7 cellular contexts compared by ENCODE assay signal in genomic region chr19:1491114-1491848, GRCh38. TPM values are rescaled to one million over a fixed set of nuclear protein-coding genes. Genes with fewer than 3 reads are reported as not detected.
DNase-seq lines count a peak whose midpoint lies in the region; TF ChIP-seq lines count a peak whose summit lies in the region.

Gene REEP6 (plus strand): TSS chr19:1491181. CDS start chr19:1491270, 89 bp downstream.

- H3K9me3 Mint-ChIP-seq in HFFc6, result no peaks in the 10 kb centered on the region
- H3K9me3 Mint-ChIP-seq in activated T-helper 1 cell treated with anti-CD3 and anti-CD28 coated beads, Interleukin-12 subunit alpha, Interleukin-12 subunit beta, Interleukin-2, Interleukin-4 antibody, amounts not matched to agents 30 ng/mL and 10 ng/mL and 1 ng/mL, durations not matched to agents 14 hours and 24 hours and 36 hours, result no peaks in the 10 kb centered on the region

- intact Hi-C loops in activated T-helper 1 cell treated with anti-CD3 and anti-CD28 coated beads, Interleukin-12 subunit alpha, Interleukin-12 subunit beta, Interleukin-2, Interleukin-4 antibody, amounts not matched to agents 30 ng/mL and 10 ng/mL and 1 ng/mL, durations not matched to agents 14 hours and 24 hours and 36 hours (cut with micrococcal nuclease), result loop anchor here (2.0 to 5.0 kb wide), 5 partner anchors 20 to 371 kb away; partner anchors contain the start of genes DAZAP1, KLF16, MBD3 and TCF3
- intact Hi-C loops in stomach (cut with DNase I; ENCODE audit: low total_unique reads), result no loop called here

- H3K27ac Mint-ChIP-seq in HFFc6, result peak within 1 kb of the TSS; percentile 83
- H3K27ac Mint-ChIP-seq in activated T-helper 1 cell treated with anti-CD3 and anti-CD28 coated beads, Interleukin-12 subunit alpha, Interleukin-12 subunit beta, Interleukin-2, Interleukin-4 antibody, amounts not matched to agents 30 ng/mL and 10 ng/mL and 1 ng/mL, durations not matched to agents 14 hours and 24 hours and 36 hours, result peak within 1 kb of the TSS; percentile 74

- H3K36me3 ChIP-seq in stomach, result no peaks in the 10 kb centered on the region

- TF ChIP-seq POLR2A in stomach (IDR thresholded peaks at IDR 0.05), result no peak

- WGBS in stomach, 5 donors, result 2 to 12% (median 2%) methylated on average over 21 to 73 of the region's 73 CpGs

- H3K4me3 ChIP-seq in iPS-18c (ENCODE audit: insufficient read depth, low read depth, low read length) (peak within 1 kb of the TSS; percentile 85), stomach (peak within 1 kb of the TSS; percentile 53 to 75 (median 54))

- H3K4me1 Mint-ChIP-seq in HFFc6 (ENCODE audit: low read depth), result no peaks in the 10 kb centered on the region; the same call in 1 of the 2 replicates
- peaks cover 11% of the 10 kb centered on the region for H3K4me1 Mint-ChIP-seq in activated T-helper 1 cell treated with anti-CD3 and anti-CD28 coated beads, Interleukin-12 subunit alpha, Interleukin-12 subunit beta, Interleukin-2, Interleukin-4 antibody, amounts not matched to agents 30 ng/mL and 10 ng/mL and 1 ng/mL, durations not matched to agents 14 hours and 24 hours and 36 hours (ENCODE audit: low read depth)

- H3K4me1 ChIP-seq in stomach, result peaks cover 18 to 28% (median 26%) of the 10 kb centered on the region in 4 donors

- TF ChIP-seq CTCF in HFFc6 (IDR thresholded peaks at IDR 0.05) (no peak), stomach (IDR thresholded peaks at IDR 0.05) (no peak)

- peaks cover 0 to 40% (median 6%) of the 10 kb centered on the region in 3 donors for H3K27me3 ChIP-seq in stomach

- H3K27ac ChIP-seq in stomach, result peak within 1 kb of the TSS; percentile 74 to 89 (median 79)

- H3K9me3 ChIP-seq in iPS-18c (ENCODE audit: control insufficient read depth, insufficient read depth, low read length) (no peaks in the 10 kb centered on the region), stomach (no peaks in the 10 kb centered on the region)

- H3K4me3 Mint-ChIP-seq in HFFc6, result peak within 1 kb of the TSS; percentile 89
- peak within 1 kb of the TSS; percentile 82 for H3K4me3 Mint-ChIP-seq in activated T-helper 1 cell treated with anti-CD3 and anti-CD28 coated beads, Interleukin-12 subunit alpha, Interleukin-12 subunit beta, Interleukin-2, Interleukin-4 antibody, amounts not matched to agents 30 ng/mL and 10 ng/mL and 1 ng/mL, durations not matched to agents 14 hours and 24 hours and 36 hours

- no peak for TF ChIP-seq EP300 in stomach (IDR thresholded peaks at IDR 0.05)

- H3K36me3 Mint-ChIP-seq in HFFc6 (ENCODE audit: low read depth), result no peaks in the 10 kb centered on the region
- H3K36me3 Mint-ChIP-seq in activated T-helper 1 cell treated with anti-CD3 and anti-CD28 coated beads, Interleukin-12 subunit alpha, Interleukin-12 subunit beta, Interleukin-2, Interleukin-4 antibody, amounts not matched to agents 30 ng/mL and 10 ng/mL and 1 ng/mL, durations not matched to agents 14 hours and 24 hours and 36 hours (ENCODE audit: low read depth), result no peaks in the 10 kb centered on the region

- peaks cover 7% of the 10 kb centered on the region for H3K27me3 Mint-ChIP-seq in HFFc6 (ENCODE audit: insufficient read depth)
- H3K27me3 Mint-ChIP-seq in activated T-helper 1 cell treated with anti-CD3 and anti-CD28 coated beads, Interleukin-12 subunit alpha, Interleukin-12 subunit beta, Interleukin-2, Interleukin-4 antibody, amounts not matched to agents 30 ng/mL and 10 ng/mL and 1 ng/mL, durations not matched to agents 14 hours and 24 hours and 36 hours (ENCODE audit: insufficient read depth), result peaks cover 6% of the 10 kb centered on the region

- DNase-seq in HFFc6 (no peak), stomach (no peak), activated gamma-delta T cell (lab: John Stamatoyannopoulos, UW) (no peak), SKM-1 (lab: John Stamatoyannopoulos, UW; ENCODE audit: unreplicated experiment) (no peak)
- DNase-seq in activated T-helper 1 cell treated with anti-CD3 and anti-CD28 coated beads, Interleukin-12 subunit alpha, Interleukin-12 subunit beta, Interleukin-2, Interleukin-4 antibody, amounts not matched to agents 30 ng/mL and 10 ng/mL and 1 ng/mL, durations not matched to agents 14 hours and 24 hours and 36 hours (ENCODE audit: low spot score), result no peak
- DNase-seq in stimulated activated CD4-positive, alpha-beta T cell treated with anti-CD3 and anti-CD28 coated beads, Interleukin-4, amount 100 ng/mL, for 1 hour, result no peak

RNA-seq across cellular contexts. Expression of gene REEP6, which starts in this region (rescaled TPM):
- total RNA-seq in HFFc6 (2021; fragmentation: NEBNext Ultra II Directional; extraction: Animal tissue kit (Norgen Biotek cat#: 25700)), result 1 to 10 TPM; 1.7 to 4.6 (median 2.1) TPM
- 1.4 TPM in 2 replicates for total RNA-seq in activated T-helper 1 cell treated with anti-CD3 and anti-CD28 coated beads, Interleukin-12 subunit alpha, Interleukin-12 subunit beta, Interleukin-2, Interleukin-4 antibody, amounts not matched to agents 30 ng/mL and 10 ng/mL and 1 ng/mL, durations not matched to agents 14 hours and 24 hours and 36 hours
- total RNA-seq in stomach, result 10 to 100 TPM in 1 of 5 donors, 1 to 10 TPM in 1, not detected in 3; 3.7 to 24.3 TPM
- polyA plus RNA-seq in stomach, result 10 to 100 TPM in 1 of 3 donors, 1 to 10 TPM in 2; 3.5 to 10.1 (median 6.1) TPM
